Comparison of ENCODE assay signal across 18 cellular contexts in genomic region chr11:119572481-119573424, GRCh38.
A peak's percentile ranks its signal among the peaks of the same experiment; 100 is the strongest.
DNase-seq lines count a peak whose midpoint lies in the region; ATAC-seq, FAIRE-seq and TF ChIP-seq lines count a peak whose summit lies in the region.
"Had no signal": no experiment of that assay in that cellular context is flagged by ENCODE, and none has a peak within 500 bp of the region (broad histone marks: within the 10 kb centered on the region; RNA-seq: fewer than 3 reads in every experiment).

No MANE protein-coding gene starts in this region.

- H3K27me3 Mint-ChIP-seq in CD14-positive monocyte (ENCODE audit: low read depth in 3 of 3) = peaks cover 0 to 2% (median 0%) of the 10 kb centered on the region in 3 donors
- peaks cover 6% of the 10 kb centered on the region for H3K27me3 Mint-ChIP-seq in neural progenitor cell (ENCODE audit: insufficient read depth, low read depth)

- no peak overlapping the region for H2AK5ac ChIP-seq in H1 (ENCODE audit: low read depth, low read length)

- H3K36me3 Mint-ChIP-seq in CD14-positive monocyte = peaks cover 0 to 3% of the 10 kb centered on the region in 2 donors
- no peaks in the 10 kb centered on the region for H3K36me3 Mint-ChIP-seq in neural progenitor cell
- H3K36me3 Mint-ChIP-seq: activated naive CD8-positive, alpha-beta T cell treated with anti-CD3 and anti-CD28 coated beads for 36 hours had no signal

- H3K18ac ChIP-seq in H1 (ENCODE audit: extremely low read depth, low read length) = no peak overlapping the region

- TF ChIP-seq POLR2A in H1 (IDR thresholded peaks at IDR 0.05; ENCODE audit: control extremely low read depth in 1 of 2, low read depth in 2 of 2, low read length in 2 of 2) = no peak

- peak overlapping the region; percentile 65 for H3K27ac ChIP-seq in PC-9
- H3K27ac ChIP-seq in H1 (ENCODE audit: low read depth, low read length) = no peak overlapping the region
- no peak overlapping the region for H3K27ac ChIP-seq in neural progenitor cell
- H3K27ac ChIP-seq: gastroesophageal sphincter had no signal

- H3K56ac ChIP-seq in H1 (replicated peaks; ENCODE audit: insufficient read length, low read depth, low read length) = no peak overlapping the region

- H2BK120ac ChIP-seq in H1 (replicated peaks; ENCODE audit: low read depth, low read length) = no peak overlapping the region

- TSS peak; percentile 45 for BruUV-seq in PC-9 (replicated peaks; lab: Mats Ljungman, UMichigan)

- no peak overlapping the region for H3K14ac ChIP-seq in H1 (ENCODE audit: insufficient read length)

- CTCF ChIA-PET in PC-9 (lab: Charles Lee) (interaction anchor here (0.6 to 1.0 kb wide), 2 partner anchors 12 to 16 kb away, joined by 4 to 6 read pairs; no protein-coding TSS in a partner anchor), H1 (lab: Charles Lee; ENCODE audit: partially characterized antibody) (interaction anchor here (0.5 to 6.7 kb wide), 29 partner anchors 9 to 510 kb away, joined by 3 to 59 read pairs (median 4); no protein-coding TSS in a partner anchor)

- H3K9me3 Mint-ChIP-seq in CD14-positive monocyte = no peaks in the 10 kb centered on the region
- peaks cover 5% of the 10 kb centered on the region for H3K9me3 Mint-ChIP-seq in neural progenitor cell
- H3K9me3 Mint-ChIP-seq: activated naive CD8-positive, alpha-beta T cell treated with anti-CD3 and anti-CD28 coated beads for 36 hours; activated T-cell treated with anti-CD3 and anti-CD28 coated beads, Interleukin-2, amount 50 U/mL, for 72 hours had no signal

- H2BK5ac ChIP-seq in H1 (ENCODE audit: low read depth, low read length) = no peak overlapping the region

- H3K9me3 ChIP-seq in PC-9 (ENCODE audit: insufficient read depth, low read depth) (0 out of 2 replicates have a peak, but pooled peaks cover 4% of the 10 kb centered on the region), H1 (ENCODE audit: insufficient read depth in 2 of 2, low read depth in 1 of 2, low read length in 1 of 2) (no peaks in the 10 kb centered on the region), neural progenitor cell (ENCODE audit: low read depth) (no peaks in the 10 kb centered on the region)
- H3K9me3 ChIP-seq: Caco-2, gastroesophageal sphincter had no signal

- H3K4me2 ChIP-seq in PC-9 (peak overlapping the region; percentile 38), H1 (ENCODE audit: insufficient read depth in 1 of 2, low read depth in 2 of 2, low read length in 2 of 2) (no peak overlapping the region), neural progenitor cell (no peak overlapping the region)

- peak; percentile 30 to 43; a peak in 3 of 4 replicates for TF ChIP-seq RAD21 in H1 (IDR thresholded peaks at IDR 0.05 in 1 of 2, conservative IDR thresholded peaks at IDR 0.05 in 1 of 2; ENCODE audit: low read depth in 2 of 2, low read length in 2 of 2)

- POLR2A ChIA-PET in PC-9 (lab: Charles Lee; ENCODE audit: unreplicated experiment) = interaction anchor here (0.6 kb wide), 1 partner anchor 552 kb away, joined by 5 read pairs; no protein-coding TSS in a partner anchor
- POLR2A ChIA-PET in H1 (lab: Charles Lee; ENCODE audit: partially characterized antibody) = interaction anchor here (0.8 to 5.6 kb wide), 4 partner anchors 9 to 15 kb away, joined by 3 to 23 read pairs (median 4); no protein-coding TSS in a partner anchor

- 0 out of 2 replicates have a peak, but pooled peaks cover 1% of the 10 kb centered on the region for H3K23me2 ChIP-seq in H1 (ENCODE audit: low read depth, low read length)

- no peaks in the 10 kb centered on the region for H3K79me2 ChIP-seq in PC-9 (ENCODE audit: low read depth)
- H3K79me2 ChIP-seq in H1 (ENCODE audit: control insufficient read depth in 1 of 2, insufficient read depth in 2 of 2, low read length in 2 of 2) = no peaks in the 10 kb centered on the region
- H3K79me2 ChIP-seq in neural progenitor cell (ENCODE audit: low read depth) = no peaks in the 10 kb centered on the region

- H3K79me1 ChIP-seq in H1 (ENCODE audit: low read depth, low read length) = no peaks in the 10 kb centered on the region

- H3K9me2 ChIP-seq in PC-9 (ENCODE audit: insufficient read depth) = no peaks in the 10 kb centered on the region

- H3K36me3 ChIP-seq in PC-9 (ENCODE audit: low read depth) = no peaks in the 10 kb centered on the region
- no peaks in the 10 kb centered on the region for H3K36me3 ChIP-seq in H1 (ENCODE audit: control insufficient read depth in 2 of 4, insufficient read depth in 4 of 4, low read length in 3 of 4)
- no peaks in the 10 kb centered on the region for H3K36me3 ChIP-seq in neural progenitor cell
- H3K36me3 ChIP-seq: gastroesophageal sphincter had no signal

- WGBS in H1 (ENCODE audit: extremely low coverage in 1 of 2, insufficient coverage in 1 of 2, insufficient read length in 1 of 2, insufficient replicate concordance in 2 of 2, low coverage in 1 of 2, low lambda C conversion rate in 2 of 2, missing lambda C conversion rate in 1 of 2), 2 experiments = 86% methylated on average over 13 of the region's 13 CpGs; no CpG with 5 or more reads in 1 of the 2 experiments

- H3K27ac Mint-ChIP-seq in CD14-positive monocyte = peak overlapping the region in 4 of 7 donors; percentile 76 to 83 (median 82)
- no peak overlapping the region for H3K27ac Mint-ChIP-seq in neural progenitor cell
- H3K27ac Mint-ChIP-seq: activated naive CD8-positive, alpha-beta T cell treated with anti-CD3 and anti-CD28 coated beads for 36 hours; activated T-cell treated with anti-CD3 and anti-CD28 coated beads, Interleukin-2, amount 50 U/mL, for 72 hours had no signal

- H3K4me3 Mint-ChIP-seq in CD14-positive monocyte (no peak overlapping the region), neural progenitor cell (no peak overlapping the region)
- H3K4me3 Mint-ChIP-seq: activated naive CD8-positive, alpha-beta T cell treated with anti-CD3 and anti-CD28 coated beads for 36 hours; activated T-cell treated with anti-CD3 and anti-CD28 coated beads, Interleukin-2, amount 50 U/mL, for 72 hours had no signal

- no peak for TF ChIP-seq EP300 in H1 (IDR thresholded peaks at IDR 0.05; ENCODE audit: borderline replicate concordance in 1 of 2, low read depth in 2 of 2, low read length in 2 of 2)

- H4K20me1 ChIP-seq in PC-9 (ENCODE audit: insufficient read depth) (no peaks in the 10 kb centered on the region), H1 (replicated peaks in 1 of 2; ENCODE audit: control insufficient read depth in 1 of 2, insufficient read depth in 2 of 2, low read length in 2 of 2) (no peaks in the 10 kb centered on the region), neural progenitor cell (ENCODE audit: low read depth) (no peaks in the 10 kb centered on the region)

- intact Hi-C loops in CD14-positive monocyte (cut with micrococcal nuclease) (loop anchor here in 1 of 2 donors (5.0 kb wide), 1 partner anchor 35 kb away; no protein-coding TSS in a partner anchor), PC-9 (cut with micrococcal nuclease; ENCODE audit: unreplicated experiment) (loop anchor here (2.0 kb wide), 1 partner anchor 22 kb away; no protein-coding TSS in a partner anchor), left ventricle myocardium superior (cut with micrococcal nuclease) (no loop called here)

- H2AFZ ChIP-seq in PC-9 (no peak overlapping the region), H1 (ENCODE audit: low read length) (no peak overlapping the region), neural progenitor cell (replicated peaks) (no peak overlapping the region)

- no peak for FAIRE-seq in H1 (lab: Jason Lieb, UNC)

- H3F3A ChIP-seq in PC-9 (ENCODE audit: insufficient read depth, low read depth) = peaks cover 16% of the 10 kb centered on the region; the same call in 1 of the 2 replicates
- H3F3A ChIP-seq in neural progenitor cell (ENCODE audit: low read depth) = no peaks in the 10 kb centered on the region

- H4K91ac ChIP-seq in H1 (replicated peaks; ENCODE audit: insufficient read length, low read length) = no peak overlapping the region

- DNase-seq in CD14-positive monocyte (ENCODE audit: low spot score) (no peak), PC-9 (peak; percentile 34 to 97), H1 (ENCODE audit: low read depth in 1 of 2, low spot score in 2 of 2) (no peak), neural progenitor cell (ENCODE audit: low spot score) (no peak), AG08395 (ENCODE audit: low spot score) (no peak), NAMALWA (ENCODE audit: low spot score) (no peak), left ventricle myocardium superior (no peak)
- DNase-seq: activated naive CD8-positive, alpha-beta T cell treated with anti-CD3 and anti-CD28 coated beads for 36 hours; activated T-cell treated with anti-CD3 and anti-CD28 coated beads, Interleukin-2, amount 50 U/mL, for 72 hours; Caco-2; cortex of kidney; EL; NCI-H1417 treated with DMSO at 0.1 percent for 48 hours; NCI-H2171; NCI-H748 treated with DMSO at 0.1 percent for 48 hours; T1000 had no signal

- no peak overlapping the region for H2BK20ac ChIP-seq in H1 (ENCODE audit: low read length)

- H3K23ac ChIP-seq in H1 (ENCODE audit: insufficient read length) = no peak overlapping the region

- no peak overlapping the region for H2BK12ac ChIP-seq in H1 (ENCODE audit: low read depth, low read length)

- no peak overlapping the region for H4K5ac ChIP-seq in H1 (ENCODE audit: insufficient read length, low read depth, low read length)

- no peak overlapping the region for H2BK15ac ChIP-seq in H1 (ENCODE audit: low read length)

- TF ChIP-seq CTCF in CD14-positive monocyte (IDR thresholded peaks at IDR 0.05) (no peak), PC-9 (conservative IDR thresholded peaks at IDR 0.05) (0 out of 2 replicates have a peak, but pooled peaks have one; percentile 38), H1 (IDR thresholded peaks at IDR 0.05; ENCODE audit: control extremely low read depth in 1 of 3, insufficient read depth in 1 of 3, low read depth in 1 of 3, low read length in 3 of 3) (peak; percentile 40 to 64 (median 48)), neural progenitor cell (IDR thresholded peaks at IDR 0.05) (peak; percentile 19)

- no peak overlapping the region for H4K8ac ChIP-seq in H1 (ENCODE audit: extremely low read depth, insufficient read depth, low read length)

- H3K4me1 Mint-ChIP-seq in CD14-positive monocyte (peaks cover 52% of the 10 kb centered on the region), neural progenitor cell (peaks cover 12% of the 10 kb centered on the region)
- H3K4me1 Mint-ChIP-seq: activated naive CD8-positive, alpha-beta T cell treated with anti-CD3 and anti-CD28 coated beads for 36 hours had no signal

- H3K9ac ChIP-seq in H1 (replicated peaks in 1 of 4; ENCODE audit: extremely low read depth in 1 of 4, low read depth in 3 of 4, low read length in 3 of 4) = no peak overlapping the region
- H3K9ac ChIP-seq in neural progenitor cell = no peak overlapping the region

- H3K27me3 ChIP-seq in PC-9 (ENCODE audit: insufficient read depth, low read depth) = no peaks in the 10 kb centered on the region
- no peaks in the 10 kb centered on the region; a peak in 2 of 7 replicates for H3K27me3 ChIP-seq in H1 (replicated peaks in 1 of 4; ENCODE audit: control insufficient read depth in 3 of 4, extremely low read depth in 1 of 4, insufficient read depth in 3 of 4, low read length in 3 of 4)
- H3K27me3 ChIP-seq in neural progenitor cell = no peaks in the 10 kb centered on the region

- no peak overlapping the region for H3K4ac ChIP-seq in H1 (replicated peaks; ENCODE audit: insufficient read length, low read depth, low read length)

- no peak overlapping the region for H3K4me3 ChIP-seq in PC-9
- no peak overlapping the region for H3K4me3 ChIP-seq in H1 (ENCODE audit: extremely low read depth in 1 of 4, insufficient read depth in 2 of 4, low read depth in 3 of 4, low read length in 4 of 4)
- H3K4me3 ChIP-seq in neural progenitor cell = no peak overlapping the region
- H3K4me3 ChIP-seq: gastroesophageal sphincter had no signal

- ATAC-seq in left ventricle myocardium superior = no peak
- ATAC-seq: activated CD4-positive, CD25-positive, alpha-beta regulatory T cell treated with anti-CD3 and anti-CD28 coated beads, Interleukin-2, amount 50 U/mL, for 24 hours; activated T-cell treated with anti-CD3 and anti-CD28 coated beads, Interleukin-2, amount 50 U/mL, for 72 hours; gastroesophageal sphincter had no signal

- H3K4me1 ChIP-seq in PC-9 (replicated peaks; ENCODE audit: insufficient read depth) = peaks cover 14% of the 10 kb centered on the region
- peaks cover 0 to 8% (median 0%) of the 10 kb centered on the region in 4 experiments; a peak in 4 of 7 replicates for H3K4me1 ChIP-seq in H1 (replicated peaks in 1 of 4; ENCODE audit: control insufficient read depth in 3 of 4, insufficient read depth in 4 of 4, low read length in 3 of 4)
- no peaks in the 10 kb centered on the region for H3K4me1 ChIP-seq in neural progenitor cell

Comparison
In these comparisons a context has a peak if more than half of its experiments do, and no peak if none do; other contexts are left out.
1. DNase-seq: peak in PC-9 (2 of 2); none in CD14-positive monocyte (single experiment), H1 (0 of 2), neural progenitor cell (single experiment), AG08395 (single experiment), NAMALWA (single experiment) and left ventricle myocardium superior (single experiment).